Comparison of ENCODE assay signal across 1 cellular context in the genomic region with DNA sequence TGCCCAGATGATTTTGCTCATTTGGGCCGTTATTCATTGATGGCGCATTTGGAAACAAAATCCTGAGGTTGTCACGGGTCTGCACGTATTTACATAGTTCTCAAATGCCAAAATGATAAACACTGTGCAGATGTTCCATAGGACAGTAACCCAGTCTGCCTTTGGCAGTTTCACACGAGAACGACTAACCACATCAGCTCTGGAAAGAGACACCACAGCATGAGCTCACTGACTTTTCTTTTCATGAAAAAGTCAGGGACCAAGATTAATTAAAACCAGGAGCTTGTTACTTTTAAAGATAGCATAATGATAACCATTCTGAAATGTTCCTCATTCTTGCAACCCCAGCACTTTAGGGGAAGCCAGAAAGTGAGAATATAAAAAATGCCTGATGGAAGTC.
TF ChIP-seq lines count a peak whose summit lies in the region.

No MANE protein-coding gene starts in this region.

TF ChIP-seq in SK-N-SH treated with all-trans-retinoic acid at 6 μM for 48 hours, 23 proteins besides CTCF, POLR2A, EP300 and RAD21 (continued from another document):
- TF ChIP-seq TSHZ2 (CRISPR knock-in tag; IDR thresholded peaks at IDR 0.05): no peak
- no peak for TF ChIP-seq ZFP3 (CRISPR knock-in tag; IDR thresholded peaks at IDR 0.05)
- TF ChIP-seq GLIS3 (CRISPR knock-in tag; IDR thresholded peaks at IDR 0.05): no peak
- no peak for TF ChIP-seq ISL1 (CRISPR knock-in tag; IDR thresholded peaks at IDR 0.05)
- no peak for TF ChIP-seq TOX (CRISPR knock-in tag; IDR thresholded peaks at IDR 0.05; ENCODE audit: borderline replicate concordance)
- TF ChIP-seq RARB (CRISPR knock-in tag; IDR thresholded peaks at IDR 0.05): no peak
- no peak for TF ChIP-seq ZFP30 (CRISPR knock-in tag; IDR thresholded peaks at IDR 0.05)
- no peak for TF ChIP-seq ZNF8 (CRISPR knock-in tag; IDR thresholded peaks at IDR 0.05)
- TF ChIP-seq, protein P1, sequence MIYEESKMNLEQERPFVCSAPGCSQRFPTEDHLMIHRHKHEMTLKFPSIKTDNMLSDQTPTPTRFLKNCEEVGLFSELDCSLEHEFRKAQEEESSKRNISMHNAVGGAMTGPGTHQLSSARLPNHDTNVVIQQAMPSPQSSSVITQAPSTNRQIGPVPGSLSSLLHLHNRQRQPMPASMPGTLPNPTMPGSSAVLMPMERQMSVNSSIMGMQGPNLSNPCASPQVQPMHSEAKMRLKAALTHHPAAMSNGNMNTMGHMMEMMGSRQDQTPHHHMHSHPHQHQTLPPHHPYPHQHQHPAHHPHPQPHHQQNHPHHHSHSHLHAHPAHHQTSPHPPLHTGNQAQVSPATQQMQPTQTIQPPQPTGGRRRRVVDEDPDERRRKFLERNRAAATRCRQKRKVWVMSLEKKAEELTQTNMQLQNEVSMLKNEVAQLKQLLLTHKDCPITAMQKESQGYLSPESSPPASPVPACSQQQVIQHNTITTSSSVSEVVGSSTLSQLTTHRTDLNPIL (CRISPR knock-in tag; IDR thresholded peaks at IDR 0.05; ENCODE audit: low read depth): no peak
- TF ChIP-seq CSDC2 (CRISPR knock-in tag; IDR thresholded peaks at IDR 0.05): no peak
- TF ChIP-seq, protein P2, sequence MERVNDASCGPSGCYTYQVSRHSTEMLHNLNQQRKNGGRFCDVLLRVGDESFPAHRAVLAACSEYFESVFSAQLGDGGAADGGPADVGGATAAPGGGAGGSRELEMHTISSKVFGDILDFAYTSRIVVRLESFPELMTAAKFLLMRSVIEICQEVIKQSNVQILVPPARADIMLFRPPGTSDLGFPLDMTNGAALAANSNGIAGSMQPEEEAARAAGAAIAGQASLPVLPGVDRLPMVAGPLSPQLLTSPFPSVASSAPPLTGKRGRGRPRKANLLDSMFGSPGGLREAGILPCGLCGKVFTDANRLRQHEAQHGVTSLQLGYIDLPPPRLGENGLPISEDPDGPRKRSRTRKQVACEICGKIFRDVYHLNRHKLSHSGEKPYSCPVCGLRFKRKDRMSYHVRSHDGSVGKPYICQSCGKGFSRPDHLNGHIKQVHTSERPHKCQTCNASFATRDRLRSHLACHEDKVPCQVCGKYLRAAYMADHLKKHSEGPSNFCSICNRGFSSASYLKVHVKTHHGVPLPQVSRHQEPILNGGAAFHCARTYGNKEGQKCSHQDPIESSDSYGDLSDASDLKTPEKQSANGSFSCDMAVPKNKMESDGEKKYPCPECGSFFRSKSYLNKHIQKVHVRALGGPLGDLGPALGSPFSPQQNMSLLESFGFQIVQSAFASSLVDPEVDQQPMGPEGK (CRISPR knock-in tag; IDR thresholded peaks at IDR 0.05; ENCODE audit: borderline replicate concordance): no peak
- TF ChIP-seq CSRNP3 (CRISPR knock-in tag; IDR thresholded peaks at IDR 0.05): no peak
